In genomic region chr6:169800668-169801395, GRCh38 we compare ENCODE assay signal across 1 cellular context.
TF ChIP-seq lines count a peak whose summit lies in the region.

No MANE protein-coding gene starts in this region.

TF ChIP-seq in HepG2, 621 proteins besides CTCF, POLR2A, EP300 and RAD21 (continued from another document and continues in another):
- TF ChIP-seq ZNF367 (CRISPR knock-in tag; IDR thresholded peaks at IDR 0.05; ENCODE audit: borderline replicate concordance) (no peak), NFKB2 (CRISPR knock-in tag; IDR thresholded peaks at IDR 0.05; ENCODE audit: borderline replicate concordance) (peak; percentile 85; the same call in 1 of the 2 replicates), TIGD3 (CRISPR knock-in tag; IDR thresholded peaks at IDR 0.05; ENCODE audit: borderline replicate concordance) (no peak), EZH2 (conservative IDR thresholded peaks at IDR 0.05; ENCODE audit: low read depth, low read length) (no peak), ZNF101 (CRISPR knock-in tag; IDR thresholded peaks at IDR 0.05; ENCODE audit: borderline replicate concordance, low read depth) (no peak), ZBTB7B (CRISPR knock-in tag; IDR thresholded peaks at IDR 0.05) (peak; percentile 44), ZBTB34 (CRISPR knock-in tag; IDR thresholded peaks at IDR 0.05) (0 out of 2 replicates have a peak, but pooled peaks have one; percentile 72), ZBTB10 (CRISPR knock-in tag; IDR thresholded peaks at IDR 0.05; ENCODE audit: borderline replicate concordance) (peak; percentile 9; the same call in 1 of the 2 replicates), ERF (CRISPR knock-in tag; IDR thresholded peaks at IDR 0.05) (peak; percentile 8; the same call in 1 of the 2 replicates), ZNF564 (CRISPR knock-in tag; IDR thresholded peaks at IDR 0.05) (no peak; the same call in 1 of the 2 replicates), ZBTB42 (CRISPR knock-in tag; IDR thresholded peaks at IDR 0.05) (0 out of 2 replicates have a peak, but pooled peaks have one; percentile 67), ZNF24 (IDR thresholded peaks at IDR 0.05) (no peak), CHCHD3 (CRISPR knock-in tag; IDR thresholded peaks at IDR 0.05) (no peak), NFKBIZ (CRISPR knock-in tag; IDR thresholded peaks at IDR 0.05) (peak; percentile 28; the same call in 1 of the 2 replicates), SOX5 (CRISPR knock-in tag; IDR thresholded peaks at IDR 0.05; ENCODE audit: borderline replicate concordance) (peak; percentile 83), ZXDC (CRISPR knock-in tag; IDR thresholded peaks at IDR 0.05) (peak; percentile 31; the same call in 1 of the 2 replicates), JUNB (CRISPR knock-in tag; IDR thresholded peaks at IDR 0.05; ENCODE audit: borderline replicate concordance) (peak; percentile 73; the same call in 1 of the 2 replicates), ZSCAN5A (CRISPR knock-in tag; IDR thresholded peaks at IDR 0.05; ENCODE audit: borderline replicate concordance) (peak; percentile 49; the same call in 1 of the 2 replicates), ZNF800 (CRISPR knock-in tag; IDR thresholded peaks at IDR 0.05) (peak; percentile 72), ZBTB25 (CRISPR knock-in tag; IDR thresholded peaks at IDR 0.05) (peak; percentile 62; the same call in 1 of the 2 replicates), ZBTB7A (CRISPR knock-in tag; IDR thresholded peaks at IDR 0.05) (0 out of 2 replicates have a peak, but pooled peaks have one; percentile 69), ZBTB46 (CRISPR knock-in tag; IDR thresholded peaks at IDR 0.05; ENCODE audit: borderline replicate concordance) (0 out of 2 replicates have a peak, but pooled peaks have one; percentile 67), HMGXB4 (CRISPR knock-in tag; IDR thresholded peaks at IDR 0.05; ENCODE audit: borderline replicate concordance in 1 of 2, low read depth in 1 of 2) (peak in 1 of 2 experiments; percentile 68; a peak in 2 of 4 replicates), CSRNP2 (CRISPR knock-in tag; conservative IDR thresholded peaks at IDR 0.05; ENCODE audit: low read depth) (no peak), ZHX1 (CRISPR knock-in tag; IDR thresholded peaks at IDR 0.05; ENCODE audit: low read depth) (peak; percentile 73; the same call in 1 of the 2 replicates), ZZZ3 (CRISPR knock-in tag; IDR thresholded peaks at IDR 0.05; ENCODE audit: borderline replicate concordance) (0 out of 2 replicates have a peak, but pooled peaks have one; percentile 38), ZBTB44 (CRISPR knock-in tag; IDR thresholded peaks at IDR 0.05) (peak; percentile 59)
